Comparison of ENCODE assay signal across 2 cellular contexts in genomic region chr21:42764883-42765282, GRCh38.
TF ChIP-seq lines count a peak whose summit lies in the region.

No MANE protein-coding gene starts in this region.

TF ChIP-seq in HEK293, 187 proteins besides CTCF, POLR2A, EP300 and RAD21:
- peak; percentile 43; the same call in 1 of the 2 replicates for TF ChIP-seq ZBTB17 (tag by site-specific recombination; IDR thresholded peaks at IDR 0.05)
- TF ChIP-seq ZNF776 (tag by site-specific recombination; IDR thresholded peaks at IDR 0.05; ENCODE audit: borderline replicate concordance): no peak
- no peak for TF ChIP-seq ZNF426 (tag by site-specific recombination; IDR thresholded peaks at IDR 0.05)
- no peak for TF ChIP-seq SCRT2 (tag by site-specific recombination; IDR thresholded peaks at IDR 0.05)
- TF ChIP-seq ZNF24 (tag by site-specific recombination; IDR thresholded peaks at IDR 0.05): no peak
- TF ChIP-seq ZNF544 (tag by site-specific recombination; IDR thresholded peaks at IDR 0.05): no peak; the same call in 1 of the 2 replicates
- TF ChIP-seq ZBTB26 (tag by site-specific recombination; optimal IDR thresholded peaks at IDR 0.05): no peak
- peak; percentile 99 for TF ChIP-seq ZNF366 (tag by site-specific recombination; conservative IDR thresholded peaks at IDR 0.05)
- no peak for TF ChIP-seq ZNF488 (tag by site-specific recombination; IDR thresholded peaks at IDR 0.05)
- no peak for TF ChIP-seq ZNF529 (tag by site-specific recombination; IDR thresholded peaks at IDR 0.05; ENCODE audit: insufficient replicate concordance)
- TF ChIP-seq ZSCAN4 (tag by site-specific recombination; IDR thresholded peaks at IDR 0.05): no peak

TF ChIP-seq in K562, 482 proteins besides CTCF, POLR2A, EP300 and RAD21:
- TF ChIP-seq THRB (CRISPR knock-in tag; conservative IDR thresholded peaks at IDR 0.05): 0 out of 2 replicates have a peak, but pooled peaks have one; percentile 14
- no peak for TF ChIP-seq TAF1 (IDR thresholded peaks at IDR 0.05; ENCODE audit: control insufficient read depth, extremely low read depth, insufficient read depth, low read length, severe bottlenecking)
- TF ChIP-seq STAT5B (CRISPR knock-in tag; IDR thresholded peaks at IDR 0.05): no peak
- TF ChIP-seq RBM14 (IDR thresholded peaks at IDR 0.05; ENCODE audit: borderline replicate concordance, insufficient read depth, low read depth, low read length): no peak
- TF ChIP-seq YBX1 (IDR thresholded peaks at IDR 0.05): 0 out of 2 replicates have a peak, but pooled peaks have one; percentile 12
